Comparison of ENCODE assay signal across 8 cellular contexts in genomic region chr14:91417134-91417982, GRCh38. TPM values are rescaled to one million over a fixed set of nuclear protein-coding genes. Genes with fewer than 3 reads are reported as not detected.
A peak's percentile ranks its signal among the peaks of the same experiment; 100 is the strongest.
DNase-seq lines count a peak whose midpoint lies in the region; ATAC-seq, FAIRE-seq and TF ChIP-seq lines count a peak whose summit lies in the region.

Gene CCDC88C, minus strand, starts transcription at chr14:91417820. Its CDS starts 130 bp downstream, at chr14:91417690.

- H3K27ac ChIP-seq in MM.1S (ENCODE audit: low read length) (peak within 1 kb of the TSS; percentile 100), K562 (ENCODE audit: extremely low read depth, low read depth, low read length) (peak within 1 kb of the TSS; percentile 82), iPS-20b (ENCODE audit: low read length) (no peak within 1 kb of the TSS), small intestine (ENCODE audit: low read depth in 1 of 2, low read length in 1 of 2) (peak within 1 kb of the TSS; percentile 63 to 89)

- H2AFZ ChIP-seq in MM.1S (ENCODE audit: low read length) (peak within 1 kb of the TSS; percentile 26; the same call in 1 of the 2 replicates), K562 (ENCODE audit: low read depth, low read length) (peak within 1 kb of the TSS; percentile 97)

- POLR2A ChIA-PET in K562 (lab: Yijun Ruan, JAX): interaction anchor here (1.0 to 1.3 kb wide), 2 partner anchors 68 to 91 kb away, joined by 3 to 5 read pairs; no protein-coding TSS in a partner anchor

- TF ChIP-seq RAD21 in K562 (CRISPR knock-in tag; conservative IDR thresholded peaks at IDR 0.05 in 1 of 2, IDR thresholded peaks at IDR 0.05 in 1 of 2): no peak

- no TSS peak for BruUV-seq in K562 (replicated peaks; lab: Mats Ljungman, UMichigan)

- CTCF ChIA-PET in K562 (lab: Yijun Ruan, JAX; ENCODE audit: low intra/inter-chr PET ratio): interaction anchor here (1.8 kb wide), 1 partner anchor 93 kb away, joined by 8 read pairs; no protein-coding TSS in a partner anchor

- TF ChIP-seq CTCF in GM12864 (IDR thresholded peaks at IDR 0.05; ENCODE audit: low read depth, low read length, missing control alignments): peak; percentile 2
- TF ChIP-seq CTCF in MM.1S (IDR thresholded peaks at IDR 0.05; ENCODE audit: low read length): no peak
- TF ChIP-seq CTCF in K562 (IDR thresholded peaks at IDR 0.05 in 2 of 3, conservative IDR thresholded peaks at IDR 0.05 in 1 of 3; ENCODE audit: insufficient read depth in 2 of 3, low read depth in 1 of 3, low read length in 3 of 3): no peak

- peak; percentile 72 for ATAC-seq in K562

- DNase-seq in GM12864 (ENCODE audit: low read depth) (no peak), HAP-1 (ENCODE audit: low spot score in 2 of 2) (peak; percentile 68 to 85), MM.1S (peak; percentile 61), K562 (ENCODE audit: extremely low read depth in 1 of 4, low spot score in 3 of 4) (peak in 3 of 4 experiments; percentile 16 to 85 (median 77)), small intestine (peak; percentile 80), epidermal melanocyte (ENCODE audit: insufficient read length, low spot score) (no peak)

- H3K4me1 ChIP-seq in HAP-1: peaks cover 9% of the 10 kb centered on the region
- H3K4me1 ChIP-seq in MM.1S (ENCODE audit: low read length): peaks cover 11% of the 10 kb centered on the region; the same call in 1 of the 2 replicates
- peaks cover 18 to 27% of the 10 kb centered on the region in 2 experiments; a peak in 4 of 5 replicates for H3K4me1 ChIP-seq in K562 (replicated peaks in 1 of 2; ENCODE audit: control insufficient read depth in 2 of 2, insufficient read depth in 2 of 2, low read length in 2 of 2)
- peaks cover 28% of the 10 kb centered on the region for H3K4me1 ChIP-seq in iPS-20b (ENCODE audit: insufficient read depth, low read length)
- peaks cover 3 to 9% of the 10 kb centered on the region in 2 donors for H3K4me1 ChIP-seq in small intestine (ENCODE audit: control insufficient read depth in 2 of 2, insufficient read depth in 1 of 2, low read depth in 1 of 2, low read length in 1 of 2)

- H3K4me2 ChIP-seq in MM.1S (ENCODE audit: low read depth, low read length) (peak within 1 kb of the TSS; percentile 90), K562 (ENCODE audit: insufficient read depth, low read length) (peak within 1 kb of the TSS; percentile 84)

- H3K9ac ChIP-seq in MM.1S (ENCODE audit: low read length) (peak within 1 kb of the TSS; percentile 99), K562 (ENCODE audit: insufficient read depth in 1 of 2, low read depth in 2 of 2, low read length in 2 of 2) (peak within 1 kb of the TSS; percentile 73 to 93), iPS-20b (ENCODE audit: low read depth, low read length) (peak within 1 kb of the TSS; percentile 78; the same call in 1 of the 2 replicates)

- H3K9me3 ChIP-seq in HAP-1 (no peaks in the 10 kb centered on the region), MM.1S (replicated peaks; ENCODE audit: insufficient read depth, low read length) (no peaks in the 10 kb centered on the region), K562 (replicated peaks; ENCODE audit: control insufficient read depth, insufficient read depth, low read depth, low read length) (no peaks in the 10 kb centered on the region), iPS-20b (ENCODE audit: insufficient read depth, low read depth, low read length) (no peaks in the 10 kb centered on the region), small intestine (ENCODE audit: control insufficient read depth, low read depth) (no peaks in the 10 kb centered on the region)

- intact Hi-C loops in T-helper 2 cell treated with Interferon-gamma antibody and Interleukin-4, amounts not matched to agents 100 ng/mL and 5 ng/mL, for 36 hours (cut with micrococcal nuclease): loop anchor here (2.0 to 5.0 kb wide), 4 partner anchors 190 to 450 kb away; partner anchors contain the start of genes RPS6KA5 and TC2N
- intact Hi-C loops in K562 (cut with micrococcal nuclease): loop anchor here (5.0 to 10.0 kb wide), 2 partner anchors 55 to 243 kb away; no protein-coding TSS in a partner anchor

- TF ChIP-seq EP300 in K562 (IDR thresholded peaks at IDR 0.05; ENCODE audit: low read length): no peak

- no peaks in the 10 kb centered on the region for H3K27me3 ChIP-seq in HAP-1 (ENCODE audit: low read depth)
- no peaks in the 10 kb centered on the region for H3K27me3 ChIP-seq in MM.1S (replicated peaks; ENCODE audit: insufficient read depth, low read length)
- no peaks in the 10 kb centered on the region for H3K27me3 ChIP-seq in K562 (ENCODE audit: control insufficient read depth in 2 of 2, insufficient read depth in 2 of 2, low read length in 2 of 2)
- peaks cover 6% of the 10 kb centered on the region; the same call in 1 of the 2 replicates for H3K27me3 ChIP-seq in iPS-20b (ENCODE audit: insufficient read depth, low read length)
- H3K27me3 ChIP-seq in small intestine (ENCODE audit: control insufficient read depth in 2 of 2, insufficient read depth in 2 of 2, low read length in 2 of 2): no peaks in the 10 kb centered on the region

- H3K9me2 ChIP-seq in MM.1S (replicated peaks; ENCODE audit: insufficient read depth, low read length): no peaks in the 10 kb centered on the region

- no peaks in the 10 kb centered on the region for H3K9me1 ChIP-seq in K562 (ENCODE audit: control insufficient read depth, insufficient read depth, low read length)

- FAIRE-seq in K562 (lab: Jason Lieb, UNC) (peak; percentile 11), small intestine (lab: Jason Lieb, UNC) (no peak)

- H4K20me1 ChIP-seq in MM.1S (ENCODE audit: insufficient read depth, low read length) (no peaks in the 10 kb centered on the region), K562 (replicated peaks; ENCODE audit: control insufficient read depth, insufficient read depth, low read length) (no peaks in the 10 kb centered on the region)

- WGBS in K562 (ENCODE audit: insufficient coverage, low coverage, missing lambda C conversion rate): under 1% methylated on average over 36 of the region's 102 CpGs
- WGBS in small intestine, 3 donors: 0 to 1% (median 1%) methylated on average over 68 to 102 of the region's 102 CpGs

- H3K79me2 ChIP-seq in MM.1S (ENCODE audit: low read length) (peaks cover 49% of the 10 kb centered on the region), K562 (ENCODE audit: control insufficient read depth, insufficient read depth, low read length) (peaks cover 41% of the 10 kb centered on the region)

- in situ Hi-C loops in HAP-1 (cut with MboI; ENCODE audit: low sequenced_read_pairs) (no loop called here), K562 (cut with MboI) (no loop called here)

- H3K4me3 ChIP-seq in GM12864 (ENCODE audit: low read depth, low read length) (peak within 1 kb of the TSS; percentile 87), HAP-1 (peak within 1 kb of the TSS; percentile 72), MM.1S (ENCODE audit: low read length) (peak within 1 kb of the TSS; percentile 79), K562 (peak within 1 kb of the TSS; percentile 76), iPS-20b (ENCODE audit: low read length) (peak within 1 kb of the TSS; percentile 80), small intestine (ENCODE audit: low read depth in 1 of 2, low read length in 2 of 2) (peak within 1 kb of the TSS; percentile 77 to 92)

- peaks cover 49% of the 10 kb centered on the region for H3F3A ChIP-seq in MM.1S (ENCODE audit: insufficient read depth, low read length)

- TF ChIP-seq POLR2A in K562 (conservative IDR thresholded peaks at IDR 0.05): no peak

- H3K36me3 ChIP-seq in HAP-1 (replicated peaks) (peaks cover 22% of the 10 kb centered on the region), MM.1S (replicated peaks; ENCODE audit: insufficient read depth, low read length) (no peaks in the 10 kb centered on the region), K562 (ENCODE audit: control insufficient read depth, insufficient read depth, low read length) (peaks cover 33% of the 10 kb centered on the region; the same call in 2 of the 3 replicates), iPS-20b (ENCODE audit: insufficient read depth, low read depth, low read length) (peaks cover 12% of the 10 kb centered on the region; the same call in 1 of the 2 replicates), small intestine (ENCODE audit: control insufficient read depth in 2 of 2, insufficient read depth in 2 of 2, low read length in 2 of 2) (no peaks in the 10 kb centered on the region)

TF ChIP-seq in K562, 482 proteins besides CTCF, POLR2A, EP300 and RAD21 (continues in another document):
- TF ChIP-seq ARID1B (IDR thresholded peaks at IDR 0.05) (no peak), POLR2AphosphoS5 (IDR thresholded peaks at IDR 0.05; ENCODE audit: control insufficient read depth, insufficient read depth, low read depth, low read length) (0 out of 2 replicates have a peak, but pooled peaks have one; percentile 14), ATF7 (IDR thresholded peaks at IDR 0.05) (no peak), STAT5A (IDR thresholded peaks at IDR 0.05; ENCODE audit: borderline replicate concordance, low read length) (no peak), SMARCA4 (IDR thresholded peaks at IDR 0.05) (no peak), PHF20 (IDR thresholded peaks at IDR 0.05; ENCODE audit: partially characterized antibody) (no peak), ARID2 (IDR thresholded peaks at IDR 0.05) (no peak), CCNT2 (IDR thresholded peaks at IDR 0.05; ENCODE audit: borderline replicate concordance, extremely low read depth, insufficient read length, low read depth, low read length) (peak; percentile 39)

RNA-seq across cellular contexts. Expression of gene CCDC88C, which starts in this region (rescaled TPM):
- 175 and 184 TPM in 2 replicates for total RNA-seq in T-helper 2 cell treated with Interferon-gamma antibody and Interleukin-4, amounts not matched to agents 100 ng/mL and 5 ng/mL, for 36 hours
- 100 and 139 TPM in 2 replicates for total RNA-seq in K562 (2011; cell fraction: chromatin; rRNA removed; ENCODE audit: low replicate concordance)
- 63.0 and 67.6 TPM in 2 replicates for total RNA-seq in K562 (2011; cell fraction: nucleolus; rRNA removed)
- total RNA-seq in K562 (2011; cell fraction: nucleoplasm; rRNA removed): 63.9 and 65.4 TPM in 2 replicates
- total RNA-seq in K562 (2014; rRNA removed) (12.4 and 13.3 TPM in 2 replicates), K562 (2014; rRNA removed; fragmentation: Illumina TruSeq; extraction: Trizol) (11.2 and 12.9 TPM in 2 replicates), K562 (2015; rRNA removed; fragmentation: Illumina TruSeq; extraction: Trizol) (11.3 and 12.2 TPM in 2 replicates), K562 (2021) (16.8 and 22.5 TPM in 2 replicates)
- polyA plus RNA-seq in K562 (2011; rRNA removed) (7.5 and 8.2 TPM in 2 replicates), K562 (2014; fragmentation: Illumina TruSeq; extraction: Trizol) (8.4 and 9.3 TPM in 2 replicates), K562 (2014; fragmentation: Nextera tagmentation; extraction: Ambion mirVana) (under 1 TPM; 0.62 to 0.65 TPM), K562 (2014; rRNA removed) (10.7 and 11.4 TPM in 2 replicates), small intestine (10 to 100 TPM; 13.2 to 20.5 (median 16.1) TPM)
- 5.8 and 6.7 TPM in 2 replicates for polyA plus RNA-seq in K562 (2011; cell fraction: cytosol; rRNA removed)
- 23.6 and 28.3 TPM in 2 replicates for polyA plus RNA-seq in K562 (2011; cell fraction: nucleus; rRNA removed)
- polyA plus RNA-seq in K562 (2012): 8.6 and 10.1 TPM in 2 replicates
- 20.0 and 20.9 TPM in 2 replicates for polyA minus RNA-seq in K562 (2011; rRNA and poly(A)+ RNA removed)
- 7.9 and 12.8 TPM in 2 replicates for polyA minus RNA-seq in K562 (2011; cell fraction: cytosol; rRNA and poly(A)+ RNA removed)
- polyA minus RNA-seq in K562 (2011; cell fraction: nucleus; rRNA and poly(A)+ RNA removed): 22.8 and 36.1 TPM in 2 replicates

Comparison
In these comparisons a context has a peak if more than half of its experiments do, and no peak if none do; other contexts are left out.
1. DNase-seq: peak in HAP-1 (2 of 2), MM.1S (single experiment), K562 (3 of 4) and small intestine (single experiment); none in GM12864 (single experiment) and epidermal melanocyte (single experiment).
2. Peak in every context shown above with its lines, with median percentiles within 50 percentile points of each other: H3K4me3 ChIP-seq and H3K9ac ChIP-seq.